2 cellular contexts compared by ENCODE assay signal in the genomic region with DNA sequence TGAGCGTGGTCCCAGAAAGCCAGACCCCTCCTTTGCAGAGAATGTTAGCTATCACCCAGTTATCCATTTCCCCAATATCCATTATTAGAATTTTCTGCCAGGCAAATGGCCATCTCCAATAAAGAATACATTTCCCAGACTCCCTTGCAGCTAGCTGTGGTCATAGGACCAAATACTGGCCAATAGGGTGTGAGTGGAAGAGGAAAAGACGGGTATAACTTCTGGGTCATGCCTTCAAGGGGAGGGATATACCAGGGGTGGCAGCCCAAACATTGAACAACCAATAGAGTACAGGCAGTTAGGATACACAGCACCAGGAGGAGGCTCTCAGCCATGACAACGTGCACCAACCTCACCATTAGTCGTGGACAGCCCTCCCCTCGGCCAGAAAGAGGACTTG.
A peak's percentile ranks its signal among the peaks of the same experiment; 100 is the strongest.
TF ChIP-seq lines count a peak whose summit lies in the region.

No MANE protein-coding gene starts in this region.

TF ChIP-seq in HepG2, 621 proteins besides CTCF, POLR2A, EP300 and RAD21:
- TF ChIP-seq SNRNP70 (IDR thresholded peaks at IDR 0.05; ENCODE audit: low read depth, low read length) (no peak), NFYB (CRISPR knock-in tag; IDR thresholded peaks at IDR 0.05) (0 out of 2 replicates have a peak, but pooled peaks have one; percentile 31)
TF ChIP-seq in HepG2: peak in this region for 1.

TF ChIP-seq in K562, 482 proteins besides CTCF, POLR2A, EP300 and RAD21:
- TF ChIP-seq NFYB (IDR thresholded peaks at IDR 0.05; ENCODE audit: extremely low read depth, insufficient read length) (peak; percentile 11), ZNF239 (CRISPR knock-in tag; IDR thresholded peaks at IDR 0.05) (no peak), AFF4 (CRISPR knock-in tag; IDR thresholded peaks at IDR 0.05) (no peak), MAZ (CRISPR knock-in tag; conservative IDR thresholded peaks at IDR 0.05 in 1 of 2, IDR thresholded peaks at IDR 0.05 in 1 of 2) (no peak), ZBTB40 (IDR thresholded peaks at IDR 0.05) (peak; percentile 34; the same call in 1 of the 2 replicates), ZBTB40 (CRISPR knock-in tag; IDR thresholded peaks at IDR 0.05) (no peak), NR2C2 (CRISPR knock-in tag; IDR thresholded peaks at IDR 0.05) (no peak), NR2C2 (tag; IDR thresholded peaks at IDR 0.05) (peak; percentile 44; the same call in 1 of the 2 replicates), MEF2D (tag; conservative IDR thresholded peaks at IDR 0.05; ENCODE audit: low read depth) (no peak), DDX20 (tag; IDR thresholded peaks at IDR 0.05; ENCODE audit: low read depth) (no peak), NR2C1 (IDR thresholded peaks at IDR 0.05) (peak; percentile 63), NR2C1 (tag; IDR thresholded peaks at IDR 0.05) (peak; percentile 75), E2F3 (CRISPR knock-in tag; IDR thresholded peaks at IDR 0.05) (no peak)
